25 cellular contexts compared by ENCODE assay signal in the genomic region with DNA sequence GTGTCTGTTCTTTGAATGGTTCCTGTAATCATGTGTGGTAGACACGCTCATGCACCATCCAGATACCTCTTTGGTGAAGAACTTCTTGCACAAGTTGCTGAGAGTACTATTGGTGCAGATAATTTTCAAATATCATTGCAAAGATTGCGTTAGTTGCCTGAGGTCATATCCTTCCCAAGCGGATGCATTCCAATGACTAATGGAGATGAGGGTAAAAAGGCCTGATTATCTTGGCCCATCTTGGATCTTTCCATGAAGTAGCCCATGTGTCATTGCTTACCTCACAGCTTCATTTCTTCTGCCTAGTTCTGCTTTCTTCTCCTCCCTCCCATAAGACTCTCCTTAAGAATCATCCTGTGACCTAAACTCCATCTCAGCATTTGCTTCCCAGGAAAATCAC.
"Had no signal": no experiment of that assay in that cellular context is flagged by ENCODE, and none has a peak within 500 bp of the region (broad histone marks: within the 10 kb centered on the region; RNA-seq: fewer than 3 reads in every experiment).

No MANE protein-coding gene starts in this region.

- H3K4me3 ChIP-seq: colonic mucosa, hepatocyte, lung, neural progenitor cell, spleen, tibial artery, upper lobe of right lung, vagina had no signal

- H2AFZ ChIP-seq: hepatocyte, neural progenitor cell, parathyroid adenoma had no signal

- H3K27ac ChIP-seq: colonic mucosa, foreskin keratinocyte, hepatocyte, neural progenitor cell, parathyroid adenoma, spleen, tibial artery, upper lobe of right lung, vagina had no signal

- H3K36me3 Mint-ChIP-seq: natural killer cell treated with Interleukin-12 subunit alpha and Interleukin-12 subunit beta and Interleukin-15 and Interleukin-18, amount 100 ng/mL, for 72 hours; neural progenitor cell; stimulated activated memory B cell treated with anti-CD40 and anti-IgM and Interleukin-4, amounts not matched to agents 10 μg/mL and 1 μg/mL and 100 μg/mL, for 72 hours had no signal

- H3K4me1 ChIP-seq: colonic mucosa, foreskin keratinocyte, neural progenitor cell, parathyroid adenoma, spleen, tibial artery, upper lobe of right lung, vagina had no signal

- H3K27me3 Mint-ChIP-seq: natural killer cell treated with Interleukin-12 subunit alpha and Interleukin-12 subunit beta and Interleukin-15 and Interleukin-18, amount 100 ng/mL, for 72 hours; stimulated activated memory B cell treated with anti-CD40 and anti-IgM and Interleukin-4, amounts not matched to agents 10 μg/mL and 1 μg/mL and 100 μg/mL, for 72 hours; stimulated activated naive CD8-positive, alpha-beta T cell treated with anti-CD3 and anti-CD28 coated beads, Interleukin-15, Interleukin-2, amounts not matched to agents 100 ng/mL and 50 ng/mL, for 24 hours had no signal

- H3K9ac ChIP-seq: neural progenitor cell, parathyroid adenoma had no signal

- H3K27me3 ChIP-seq: colonic mucosa, foreskin keratinocyte, hepatocyte, neural progenitor cell, spleen, tibial artery, upper lobe of right lung, vagina had no signal

- H3K79me2 ChIP-seq: hepatocyte, parathyroid adenoma had no signal

- H3K4me3 Mint-ChIP-seq: endodermal cell; natural killer cell treated with Interleukin-12 subunit alpha and Interleukin-12 subunit beta and Interleukin-15 and Interleukin-18, amount 100 ng/mL, for 72 hours; neural progenitor cell; stimulated activated memory B cell treated with anti-CD40 and anti-IgM and Interleukin-4, amounts not matched to agents 10 μg/mL and 1 μg/mL and 100 μg/mL, for 72 hours; stimulated activated naive CD8-positive, alpha-beta T cell treated with anti-CD3 and anti-CD28 coated beads, Interleukin-15, Interleukin-2, amounts not matched to agents 100 ng/mL and 50 ng/mL, for 24 hours had no signal

- H3K9me3 ChIP-seq: colonic mucosa, tibial artery, upper lobe of right lung, vagina had no signal

- H3K27ac Mint-ChIP-seq: endodermal cell; natural killer cell treated with Interleukin-12 subunit alpha and Interleukin-12 subunit beta and Interleukin-15 and Interleukin-18, amount 100 ng/mL, for 72 hours; neural progenitor cell; stimulated activated memory B cell treated with anti-CD40 and anti-IgM and Interleukin-4, amounts not matched to agents 10 μg/mL and 1 μg/mL and 100 μg/mL, for 72 hours; stimulated activated naive CD8-positive, alpha-beta T cell treated with anti-CD3 and anti-CD28 coated beads, Interleukin-15, Interleukin-2, amounts not matched to agents 100 ng/mL and 50 ng/mL, for 24 hours had no signal

- H3K9me3 Mint-ChIP-seq: natural killer cell treated with Interleukin-12 subunit alpha and Interleukin-12 subunit beta and Interleukin-15 and Interleukin-18, amount 100 ng/mL, for 72 hours; stimulated activated memory B cell treated with anti-CD40 and anti-IgM and Interleukin-4, amounts not matched to agents 10 μg/mL and 1 μg/mL and 100 μg/mL, for 72 hours; stimulated activated naive CD8-positive, alpha-beta T cell treated with anti-CD3 and anti-CD28 coated beads, Interleukin-15, Interleukin-2, amounts not matched to agents 100 ng/mL and 50 ng/mL, for 24 hours had no signal

- H3K4me2 ChIP-seq: hepatocyte, neural progenitor cell had no signal

- H3K36me3 ChIP-seq: colonic mucosa, neural progenitor cell, spleen, tibial artery, upper lobe of right lung, vagina had no signal

- DNase-seq: colonic mucosa; effector CD4-positive, alpha-beta T cell; endodermal cell; foreskin keratinocyte; head of caudate nucleus; kidney; left cardiac atrium; left ventricle myocardium superior; mesenchymal stem cell; midbrain; nucleus accumbens; spleen; stimulated activated CD4-positive, alpha-beta T cell treated with anti-CD3 and anti-CD28 coated beads, Interleukin-15, amount 100 ng/mL, for 24 hours; stimulated activated CD4-positive, alpha-beta T cell treated with anti-CD3 and anti-CD28 coated beads, Interleukin-1b, Interleukin-23, amount 100 ng/mL, for 48 hours; stimulated activated CD4-positive, alpha-beta T cell treated with anti-CD3 and anti-CD28 coated beads, Interleukin-4, amount 100 ng/mL, for 24 hours; tibial artery; upper lobe of right lung had no signal

- H3K4me1 Mint-ChIP-seq: endodermal cell; neural progenitor cell; stimulated activated memory B cell treated with anti-CD40 and anti-IgM and Interleukin-4, amounts not matched to agents 10 μg/mL and 1 μg/mL and 100 μg/mL, for 72 hours had no signal
